Comparison of ENCODE assay signal across 8 cellular contexts in the genomic region with DNA sequence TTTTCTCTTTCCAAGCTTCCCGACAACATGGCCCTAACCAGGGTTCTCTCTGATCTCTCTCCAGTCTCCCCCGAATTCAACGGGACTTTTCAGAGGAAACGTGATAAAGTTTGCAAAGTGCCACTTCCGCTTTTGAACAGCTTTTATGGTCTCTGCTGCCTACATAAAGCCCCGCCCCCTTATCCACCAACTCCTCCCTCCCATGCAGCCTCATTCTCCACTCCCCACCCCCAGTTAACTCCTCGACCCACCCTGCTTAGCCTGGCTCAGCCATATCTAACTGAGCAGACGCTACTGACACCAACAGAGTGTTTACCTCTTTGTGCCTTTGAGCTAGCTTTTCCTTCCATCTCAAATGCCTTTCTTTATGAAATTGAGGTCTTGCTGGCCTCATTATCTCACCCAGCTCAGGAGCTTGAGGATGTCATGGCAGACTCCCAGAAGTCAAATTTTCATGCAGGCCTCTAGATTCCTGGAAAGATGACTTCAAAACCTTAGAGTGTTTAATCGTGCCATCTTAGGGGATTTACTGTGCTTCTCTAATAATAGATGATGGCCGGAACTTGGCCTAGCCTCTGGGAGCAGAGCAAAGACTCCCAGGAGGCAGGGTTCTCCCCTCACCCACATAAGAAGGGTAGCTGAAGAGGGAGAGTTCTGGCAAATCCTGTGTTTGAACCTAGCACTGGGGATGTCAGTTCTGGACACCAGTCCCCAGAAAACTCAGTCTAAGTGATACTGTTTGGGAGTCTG.
A peak's percentile ranks its signal among the peaks of the same experiment; 100 is the strongest.
DNase-seq lines count a peak whose midpoint lies in the region; ATAC-seq lines count a peak whose summit lies in the region.

No MANE protein-coding gene starts in this region.

- CTCF ChIA-PET in activated CD8-positive, alpha-beta T cell treated with anti-CD3 and anti-CD28 coated beads, Interleukin-2, amount 10 ng/mL, durations not matched to agents 7 days and 5 days (lab: Charles Lee): interaction anchor here (1.4 kb wide), 1 partner anchor 687 kb away, joined by 3 read pairs; no protein-coding TSS in a partner anchor

- H3K9me3 Mint-ChIP-seq in activated CD8-positive, alpha-beta T cell treated with anti-CD3 and anti-CD28 coated beads, Interleukin-2, amount 10 ng/mL, durations not matched to agents 7 days and 5 days (ENCODE audit: insufficient read depth): no peaks in the 10 kb centered on the region
- peaks cover 0 to 3% (median 0%) of the 10 kb centered on the region in 9 donors for H3K9me3 Mint-ChIP-seq in naive thymus-derived CD8-positive, alpha-beta T cell

- H3K4me1 Mint-ChIP-seq in activated CD8-positive, alpha-beta T cell treated with anti-CD3 and anti-CD28 coated beads, Interleukin-2, amount 10 ng/mL, durations not matched to agents 7 days and 5 days (ENCODE audit: low read depth): peaks cover 18% of the 10 kb centered on the region
- H3K4me1 Mint-ChIP-seq in naive thymus-derived CD8-positive, alpha-beta T cell: peaks cover 14 to 37% (median 26%) of the 10 kb centered on the region in 4 donors

- H3K27me3 Mint-ChIP-seq in activated CD8-positive, alpha-beta T cell treated with anti-CD3 and anti-CD28 coated beads, Interleukin-2, amount 10 ng/mL, durations not matched to agents 7 days and 5 days (ENCODE audit: low read depth): no peaks in the 10 kb centered on the region
- H3K27me3 Mint-ChIP-seq in naive thymus-derived CD8-positive, alpha-beta T cell: no peaks in the 10 kb centered on the region

- H3K4me3 Mint-ChIP-seq in activated CD8-positive, alpha-beta T cell treated with anti-CD3 and anti-CD28 coated beads, Interleukin-2, amount 10 ng/mL, durations not matched to agents 7 days and 5 days: no peak overlapping the region
- peak overlapping the region; percentile 32 to 74 (median 64) for H3K4me3 Mint-ChIP-seq in naive thymus-derived CD8-positive, alpha-beta T cell

- DNase-seq in KG1 (lab: John Stamatoyannopoulos, UW) (peak; percentile 15), cerebellar nuclear complex (lab: John Stamatoyannopoulos, UW) (no peak), sciatic nerve (ENCODE audit: low spot score) (no peak), NCI-H2196 (lab: John Stamatoyannopoulos, UW; ENCODE audit: unreplicated experiment) (no peak), Right ventricle myocardium inferior (ENCODE audit: missing footprints) (no peak)
- DNase-seq in activated CD8-positive, alpha-beta T cell treated with anti-CD3 and anti-CD28 coated beads, Interleukin-2, amount 10 ng/mL, durations not matched to agents 7 days and 5 days: peak; percentile 61
- DNase-seq in naive thymus-derived CD8-positive, alpha-beta T cell: peak; percentile 6 to 76 (median 50)

- ATAC-seq in GM19351 (IDR thresholded peaks at IDR 0.05; ENCODE audit: unreplicated experiment) (peak; percentile 65), sciatic nerve (no peak), Right ventricle myocardium inferior (no peak)
- ATAC-seq in activated CD8-positive, alpha-beta T cell treated with anti-CD3 and anti-CD28 coated beads, Interleukin-2, amount 10 ng/mL, durations not matched to agents 7 days and 5 days: peak; percentile 82
- peak; percentile 98 to 99 for ATAC-seq in naive thymus-derived CD8-positive, alpha-beta T cell

- intact Hi-C loops in sciatic nerve (cut with DNase I) (no loop called here), Right ventricle myocardium inferior (cut with DNase I) (no loop called here)

- peak overlapping the region; percentile 61 for H3K27ac Mint-ChIP-seq in activated CD8-positive, alpha-beta T cell treated with anti-CD3 and anti-CD28 coated beads, Interleukin-2, amount 10 ng/mL, durations not matched to agents 7 days and 5 days
- H3K27ac Mint-ChIP-seq in naive thymus-derived CD8-positive, alpha-beta T cell: peak overlapping the region in 7 of 10 donors; percentile 21 to 77 (median 44)

- POLR2A ChIA-PET in activated CD8-positive, alpha-beta T cell treated with anti-CD3 and anti-CD28 coated beads, Interleukin-2, amount 10 ng/mL, durations not matched to agents 7 days and 5 days (lab: Charles Lee): interaction anchor here (0.7 kb wide), 1 partner anchor 1204 kb away, joined by 3 read pairs; no protein-coding TSS in a partner anchor
- POLR2A ChIA-PET in naive thymus-derived CD8-positive, alpha-beta T cell (lab: Charles Lee): no interaction called here

- H3K36me3 Mint-ChIP-seq in activated CD8-positive, alpha-beta T cell treated with anti-CD3 and anti-CD28 coated beads, Interleukin-2, amount 10 ng/mL, durations not matched to agents 7 days and 5 days (ENCODE audit: low read depth): no peaks in the 10 kb centered on the region
- H3K36me3 Mint-ChIP-seq in naive thymus-derived CD8-positive, alpha-beta T cell: no peaks in the 10 kb centered on the region

Comparison
In these comparisons a context has a peak if more than half of its experiments do, and no peak if none do; other contexts are left out.
1. ATAC-seq: peak in GM19351 (single experiment), activated CD8-positive, alpha-beta T cell treated with anti-CD3 and anti-CD28 coated beads, Interleukin-2, amount 10 ng/mL, durations not matched to agents 7 days and 5 days (single experiment) and naive thymus-derived CD8-positive, alpha-beta T cell (2 of 2); none in sciatic nerve (single experiment) and Right ventricle myocardium inferior (single experiment).
2. DNase-seq: peak in KG1 (single experiment), activated CD8-positive, alpha-beta T cell treated with anti-CD3 and anti-CD28 coated beads, Interleukin-2, amount 10 ng/mL, durations not matched to agents 7 days and 5 days (single experiment) and naive thymus-derived CD8-positive, alpha-beta T cell (10 of 10); none in cerebellar nuclear complex (0 of 2), sciatic nerve (single experiment), NCI-H2196 (single experiment) and Right ventricle myocardium inferior (single experiment).